ENCODE assay signal across 8 cellular contexts in the genomic region with DNA sequence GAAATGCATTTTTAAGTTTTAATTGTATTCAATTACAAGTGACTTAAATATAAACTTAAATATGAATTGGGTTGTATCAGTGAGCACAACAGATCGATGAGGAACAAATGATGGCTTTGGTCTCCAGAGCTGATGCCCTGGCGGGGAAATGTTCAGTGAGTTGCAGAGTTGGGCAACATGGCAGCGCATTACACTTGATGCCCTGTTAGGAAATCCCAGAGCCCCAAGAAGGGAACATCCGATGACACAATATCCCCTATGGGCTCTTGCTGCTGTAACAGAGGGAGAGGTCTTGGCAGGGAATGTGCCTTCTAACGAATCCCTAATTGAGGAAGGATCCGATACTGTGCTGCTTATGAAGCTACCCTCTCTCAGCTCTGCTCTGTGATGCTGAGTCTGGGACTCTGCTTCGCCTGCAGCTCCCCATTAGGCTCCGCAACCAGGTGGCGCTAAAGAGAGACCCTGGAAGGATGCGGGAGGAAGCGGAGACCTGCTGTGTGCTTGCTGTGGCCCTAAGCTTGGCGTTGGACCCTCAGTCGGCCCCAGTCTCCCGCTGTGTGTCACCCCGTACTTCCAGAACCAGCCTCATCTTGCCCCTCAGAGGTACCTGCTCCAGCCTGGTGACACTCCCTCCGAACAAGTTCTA. TPM values are rescaled to one million over a fixed set of nuclear protein-coding genes. Genes with fewer than 3 reads are reported as not detected.
DNase-seq lines count a peak whose midpoint lies in the region; ATAC-seq and TF ChIP-seq lines count a peak whose summit lies in the region.

No MANE protein-coding gene starts in this region.

- ATAC-seq in GM21515 (IDR thresholded peaks at IDR 0.05; ENCODE audit: unreplicated experiment), result peak; percentile 61
- peak; percentile 62 to 72 for ATAC-seq in natural killer cell treated with Interleukin-12 subunit alpha and Interleukin-12 subunit beta and Interleukin-15 and Interleukin-18, amount 100 ng/mL, for 72 hours

- H3K27ac ChIP-seq in C4-2B, result no peak overlapping the region

- no peaks in the 10 kb centered on the region for H3K4me1 Mint-ChIP-seq in natural killer cell treated with Interleukin-12 subunit alpha and Interleukin-12 subunit beta and Interleukin-15 and Interleukin-18, amount 100 ng/mL, for 72 hours (ENCODE audit: low read depth in 2 of 2)
- no peaks in the 10 kb centered on the region for H3K4me1 Mint-ChIP-seq in type B pancreatic cell (ENCODE audit: unreplicated experiment)

- H3K36me3 Mint-ChIP-seq in natural killer cell treated with Interleukin-12 subunit alpha and Interleukin-12 subunit beta and Interleukin-15 and Interleukin-18, amount 100 ng/mL, for 72 hours, result no peaks in the 10 kb centered on the region
- no peaks in the 10 kb centered on the region for H3K36me3 Mint-ChIP-seq in type B pancreatic cell

- H3K27ac Mint-ChIP-seq in natural killer cell treated with Interleukin-12 subunit alpha and Interleukin-12 subunit beta and Interleukin-15 and Interleukin-18, amount 100 ng/mL, for 72 hours, result no peak overlapping the region
- no peak overlapping the region for H3K27ac Mint-ChIP-seq in type B pancreatic cell

- H3K27me3 Mint-ChIP-seq in natural killer cell treated with Interleukin-12 subunit alpha and Interleukin-12 subunit beta and Interleukin-15 and Interleukin-18, amount 100 ng/mL, for 72 hours, result peaks cover 4 to 6% of the 10 kb centered on the region in 2 donors
- peaks cover 3% of the 10 kb centered on the region for H3K27me3 Mint-ChIP-seq in type B pancreatic cell

- no peak overlapping the region for H3K4me3 Mint-ChIP-seq in natural killer cell treated with Interleukin-12 subunit alpha and Interleukin-12 subunit beta and Interleukin-15 and Interleukin-18, amount 100 ng/mL, for 72 hours
- no peak overlapping the region for H3K4me3 Mint-ChIP-seq in type B pancreatic cell

- TF ChIP-seq CTCF in C4-2B (conservative IDR thresholded peaks at IDR 0.05) (peak; percentile 68), epithelial cell of proximal tubule (conservative IDR thresholded peaks at IDR 0.05; ENCODE audit: low read depth, low read length) (peak; percentile 72), type B pancreatic cell (conservative IDR thresholded peaks at IDR 0.05) (peak; percentile 67)

- DNase-seq in NCI-H2227 (lab: John Stamatoyannopoulos, UW; ENCODE audit: unreplicated experiment), result peak; percentile 69
- DNase-seq in activated CD4-positive, alpha-beta T cell treated with anti-CD3 and anti-CD28 coated beads, Interleukin-2, amount 50 U/mL, for 48 hours, result peak; percentile 63 to 70
- no peak for DNase-seq in epithelial cell of proximal tubule (ENCODE audit: low read depth)
- DNase-seq in natural killer cell treated with Interleukin-12 subunit alpha and Interleukin-12 subunit beta and Interleukin-15 and Interleukin-18, amount 100 ng/mL, for 72 hours (ENCODE audit: low spot score), result no peak
- DNase-seq in type B pancreatic cell (ENCODE audit: extremely low spot score, unreplicated experiment), result no peak
- no peak for DNase-seq in LoVo (ENCODE audit: low spot score)

- H3K9me3 Mint-ChIP-seq in natural killer cell treated with Interleukin-12 subunit alpha and Interleukin-12 subunit beta and Interleukin-15 and Interleukin-18, amount 100 ng/mL, for 72 hours, result no peaks in the 10 kb centered on the region
- H3K9me3 Mint-ChIP-seq in type B pancreatic cell, result no peaks in the 10 kb centered on the region

- no peak overlapping the region for H3K4me3 ChIP-seq in epithelial cell of proximal tubule (ENCODE audit: low read depth, low read length)

RNA-seq across cellular contexts. Expression of a gene that starts 38.9 kb away (rescaled TPM):
- total RNA-seq in epithelial cell of proximal tubule, result 77.6 and 147 TPM in 2 replicates
- total RNA-seq in natural killer cell treated with Interleukin-12 subunit alpha and Interleukin-12 subunit beta and Interleukin-15 and Interleukin-18, amount 100 ng/mL, for 72 hours, result 100 to 1,000 TPM; 141 to 201 TPM
- total RNA-seq in type B pancreatic cell (ENCODE audit: low replicate concordance), result 244 and 257 TPM in 2 replicates

Comparison
In these comparisons a context has a peak if more than half of its experiments do, and no peak if none do; other contexts are left out.
1. DNase-seq: peak in NCI-H2227 (single experiment) and activated CD4-positive, alpha-beta T cell treated with anti-CD3 and anti-CD28 coated beads, Interleukin-2, amount 50 U/mL, for 48 hours (2 of 2); none in epithelial cell of proximal tubule (single experiment), natural killer cell treated with Interleukin-12 subunit alpha and Interleukin-12 subunit beta and Interleukin-15 and Interleukin-18, amount 100 ng/mL, for 72 hours (single experiment), type B pancreatic cell (single experiment) and LoVo (single experiment).
2. Peak in every context shown above with its lines, with median percentiles within 50 percentile points of each other: CTCF ChIP-seq.